8 cellular contexts compared by ENCODE assay signal in the genomic region with DNA sequence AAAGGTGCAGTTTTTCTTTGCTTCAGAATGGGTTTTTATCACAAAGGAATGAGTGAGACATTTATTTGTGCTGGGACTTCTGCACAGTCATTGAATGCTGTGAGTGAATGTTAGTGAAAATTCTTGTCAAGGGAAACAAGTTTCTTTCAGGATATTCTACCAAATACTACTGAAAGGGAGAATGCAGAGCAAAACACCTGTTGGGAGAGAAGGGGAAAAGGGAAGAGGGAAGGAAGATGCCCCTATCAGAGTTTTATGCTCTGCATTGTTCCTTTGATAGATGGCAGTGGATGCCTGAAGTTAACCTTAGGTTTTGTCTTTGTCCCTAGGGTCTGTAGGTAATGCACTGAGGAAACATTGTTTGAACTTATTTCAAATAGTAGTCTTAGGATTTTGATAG. TPM values are rescaled to one million over a fixed set of nuclear protein-coding genes. Genes with fewer than 3 reads are reported as not detected.
DNase-seq lines count a peak whose midpoint lies in the region; ATAC-seq and TF ChIP-seq lines count a peak whose summit lies in the region.
"Had no signal": no experiment of that assay in that cellular context is flagged by ENCODE, and none has a peak within 500 bp of the region (broad histone marks: within the 10 kb centered on the region; RNA-seq: fewer than 3 reads in every experiment).

No MANE protein-coding gene starts in this region.

- CTCF ChIA-PET in A673 (lab: Charles Lee), result no interaction called here

- no peaks in the 10 kb centered on the region for H3K9me2 ChIP-seq in MM.1S (replicated peaks; ENCODE audit: insufficient read depth, low read length)

- no peaks in the 10 kb centered on the region for H3K36me3 ChIP-seq in A673 (ENCODE audit: insufficient read depth, low read length, poor library complexity, severe bottlenecking)
- H3K36me3 ChIP-seq in MM.1S (replicated peaks; ENCODE audit: insufficient read depth, low read length), result peaks cover 5% of the 10 kb centered on the region; the same call in 1 of the 2 replicates

- intact Hi-C loops in A673 (cut with micrococcal nuclease; ENCODE audit: unreplicated experiment), result no loop called here

- ATAC-seq in GM19395 (IDR thresholded peaks at IDR 0.05; ENCODE audit: unreplicated experiment) (no peak), HG02642 (IDR thresholded peaks at IDR 0.05; ENCODE audit: poor library complexity, unreplicated experiment) (no peak)

- no peak overlapping the region for H2AFZ ChIP-seq in MM.1S (ENCODE audit: low read length)

- H3K9me3 ChIP-seq in A673 (ENCODE audit: low read depth, low read length, poor library complexity, severe bottlenecking) (no peaks in the 10 kb centered on the region), MM.1S (replicated peaks; ENCODE audit: insufficient read depth, low read length) (no peaks in the 10 kb centered on the region)

- TF ChIP-seq CTCF in A673 (conservative IDR thresholded peaks at IDR 0.05; ENCODE audit: low read depth, low read length), result no peak
- TF ChIP-seq CTCF in MM.1S (IDR thresholded peaks at IDR 0.05; ENCODE audit: low read length), result no peak
- no peak for TF ChIP-seq CTCF in fibroblast of mammary gland (conservative IDR thresholded peaks at IDR 0.05; ENCODE audit: control insufficient read depth, insufficient read depth, low read depth, low read length)

- H3K4me2 ChIP-seq in MM.1S (ENCODE audit: low read depth, low read length), result 0 out of 2 replicates have a peak overlapping the region, but pooled peaks have one; percentile 90

- peaks cover 26% of the 10 kb centered on the region for H3F3A ChIP-seq in MM.1S (ENCODE audit: insufficient read depth, low read length)

- H3K9ac ChIP-seq in MM.1S (ENCODE audit: low read length), result no peak overlapping the region

- POLR2A ChIA-PET in A673 (lab: Charles Lee; ENCODE audit: low non-redundant PET), result no interaction called here

- no peak overlapping the region for H3K27ac ChIP-seq in A673 (ENCODE audit: low read depth, low read length, poor library complexity, severe bottlenecking)
- H3K27ac ChIP-seq in MM.1S (ENCODE audit: low read length), result no peak overlapping the region

- BruUV-seq in A673 (replicated peaks; lab: Mats Ljungman, UMichigan), result no TSS peak

- DNase-seq in A673 (ENCODE audit: low spot score), result no peak
- no peak for DNase-seq in MM.1S
- no peak for DNase-seq in fibroblast of mammary gland (ENCODE audit: low read depth)
- DNase-seq in OCI-M2 (lab: John Stamatoyannopoulos, UW; ENCODE audit: unreplicated experiment), result no peak
- DNase-seq: islet precursor cell, OCI-M1 had no signal

- H3K27me3 ChIP-seq in A673 (replicated peaks; ENCODE audit: insufficient read depth, low read depth, low read length, poor library complexity), result no peaks in the 10 kb centered on the region
- H3K27me3 ChIP-seq in MM.1S (replicated peaks; ENCODE audit: insufficient read depth, low read length), result no peaks in the 10 kb centered on the region

- H3K4me3 ChIP-seq in A673 (ENCODE audit: low read depth, low read length, poor library complexity, severe bottlenecking), result peak overlapping the region; percentile 79
- no peak overlapping the region for H3K4me3 ChIP-seq in MM.1S (ENCODE audit: low read length)
- H3K4me3 ChIP-seq in fibroblast of mammary gland (ENCODE audit: control insufficient read depth, low read depth, low read length), result peak overlapping the region; percentile 82

- H3K79me2 ChIP-seq in MM.1S (ENCODE audit: low read length), result peaks cover 89% of the 10 kb centered on the region

- H4K20me1 ChIP-seq in MM.1S (ENCODE audit: insufficient read depth, low read length), result peaks cover 28% of the 10 kb centered on the region

- H3K4me1 ChIP-seq in A673 (ENCODE audit: insufficient read depth, low read length, poor library complexity, severe bottlenecking) (peaks cover 6% of the 10 kb centered on the region), MM.1S (ENCODE audit: low read length) (peaks cover 24% of the 10 kb centered on the region)

RNA-seq across cellular contexts. Expression of a gene that starts 3.1 kb away (rescaled TPM):
- total RNA-seq in A673 (2021), result 45.9 and 50.4 TPM in 2 replicates

RNA-seq across cellular contexts. Expression of a gene that starts 13.0 kb away (rescaled TPM):
- total RNA-seq in A673 (2021), result 9.4 and 10.3 TPM in 2 replicates

RNA-seq across cellular contexts. Expression of a gene that starts 13.1 kb away (rescaled TPM):
- 53.0 and 61.1 TPM in 2 replicates for total RNA-seq in A673 (2021)

RNA-seq across cellular contexts. Expression of a gene that starts 43.9 kb away (rescaled TPM):
- 5.3 and 8.1 TPM in 2 replicates for total RNA-seq in A673 (2021)

RNA-seq across cellular contexts. Expression of a gene that starts 53.6 kb away (rescaled TPM):
- total RNA-seq in A673 (2021), result 5.7 and 6.5 TPM in 2 replicates
